Comparison of ENCODE assay signal across 1 cellular context in the genomic region with DNA sequence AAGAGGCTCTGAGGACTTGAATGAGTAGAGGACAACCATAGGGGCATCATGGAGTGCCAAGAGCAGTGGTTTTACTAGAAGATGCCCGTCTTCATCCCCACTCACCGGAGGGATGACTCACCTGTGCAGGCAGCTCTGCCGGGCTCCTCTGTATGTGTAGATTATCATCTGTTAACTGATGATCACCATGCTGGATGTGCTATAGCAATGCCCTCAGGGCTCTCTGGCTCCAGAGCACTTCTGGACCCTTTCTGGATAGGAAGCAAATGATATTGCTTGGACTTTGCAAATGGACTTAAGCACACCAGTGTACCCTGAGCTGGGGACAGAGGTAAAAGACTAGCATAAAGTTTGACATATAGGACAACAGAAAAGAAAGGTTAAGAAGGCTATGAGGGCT.
A peak's percentile ranks its signal among the peaks of the same experiment; 100 is the strongest.
TF ChIP-seq lines count a peak whose summit lies in the region.

No MANE protein-coding gene starts in this region.

TF ChIP-seq in HepG2, 621 proteins besides CTCF, POLR2A, EP300 and RAD21 (continued from another document):
- TF ChIP-seq, protein P1, sequence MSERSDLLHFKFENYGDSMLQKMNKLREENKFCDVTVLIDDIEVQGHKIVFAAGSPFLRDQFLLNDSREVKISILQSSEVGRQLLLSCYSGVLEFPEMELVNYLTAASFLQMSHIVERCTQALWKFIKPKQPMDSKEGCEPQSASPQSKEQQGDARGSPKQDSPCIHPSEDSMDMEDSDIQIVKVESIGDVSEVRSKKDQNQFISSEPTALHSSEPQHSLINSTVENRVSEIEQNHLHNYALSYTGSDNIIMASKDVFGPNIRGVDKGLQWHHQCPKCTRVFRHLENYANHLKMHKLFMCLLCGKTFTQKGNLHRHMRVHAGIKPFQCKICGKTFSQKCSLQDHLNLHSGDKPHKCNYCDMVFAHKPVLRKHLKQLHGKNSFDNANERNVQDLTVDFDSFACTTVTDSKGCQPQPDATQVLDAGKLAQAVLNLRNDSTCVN (CRISPR knock-in tag; IDR thresholded peaks at IDR 0.05; ENCODE audit: borderline replicate concordance) = peak; percentile 100
- TF ChIP-seq HES4 (CRISPR knock-in tag; IDR thresholded peaks at IDR 0.05; ENCODE audit: borderline replicate concordance) (no peak), MAZ (IDR thresholded peaks at IDR 0.05; ENCODE audit: borderline replicate concordance, low read depth, low read length) (no peak), MAZ (CRISPR knock-in tag; IDR thresholded peaks at IDR 0.05; ENCODE audit: low read depth) (no peak), RARA (CRISPR knock-in tag; IDR thresholded peaks at IDR 0.05) (no peak), ZNF709 (CRISPR knock-in tag; IDR thresholded peaks at IDR 0.05) (no peak), GATAD1 (CRISPR knock-in tag; IDR thresholded peaks at IDR 0.05) (no peak)
- TF ChIP-seq, protein P2, sequence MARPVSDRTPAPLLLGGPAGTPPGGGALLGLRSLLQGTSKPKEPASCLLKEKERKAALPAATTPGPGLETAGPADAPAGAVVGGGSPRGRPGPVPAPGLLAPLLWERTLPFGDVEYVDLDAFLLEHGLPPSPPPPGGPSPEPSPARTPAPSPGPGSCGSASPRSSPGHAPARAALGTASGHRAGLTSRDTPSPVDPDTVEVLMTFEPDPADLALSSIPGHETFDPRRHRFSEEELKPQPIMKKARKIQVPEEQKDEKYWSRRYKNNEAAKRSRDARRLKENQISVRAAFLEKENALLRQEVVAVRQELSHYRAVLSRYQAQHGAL (CRISPR knock-in tag; IDR thresholded peaks at IDR 0.05; ENCODE audit: not compliant biosample characterization) = no peak
- TF ChIP-seq, protein P3, sequence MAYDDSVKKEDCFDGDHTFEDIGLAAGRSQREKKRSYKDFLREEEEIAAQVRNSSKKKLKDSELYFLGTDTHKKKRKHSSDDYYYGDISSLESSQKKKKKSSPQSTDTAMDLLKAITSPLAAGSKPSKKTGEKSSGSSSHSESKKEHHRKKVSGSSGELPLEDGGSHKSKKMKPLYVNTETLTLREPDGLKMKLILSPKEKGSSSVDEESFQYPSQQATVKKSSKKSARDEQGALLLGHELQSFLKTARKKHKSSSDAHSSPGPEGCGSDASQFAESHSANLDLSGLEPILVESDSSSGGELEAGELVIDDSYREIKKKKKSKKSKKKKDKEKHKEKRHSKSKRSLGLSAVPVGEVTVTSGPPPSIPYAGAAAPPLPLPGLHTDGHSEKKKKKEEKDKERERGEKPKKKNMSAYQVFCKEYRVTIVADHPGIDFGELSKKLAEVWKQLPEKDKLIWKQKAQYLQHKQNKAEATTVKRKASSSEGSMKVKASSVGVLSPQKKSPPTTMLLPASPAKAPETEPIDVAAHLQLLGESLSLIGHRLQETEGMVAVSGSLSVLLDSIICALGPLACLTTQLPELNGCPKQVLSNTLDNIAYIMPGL (CRISPR knock-in tag; IDR thresholded peaks at IDR 0.05; ENCODE audit: borderline replicate concordance in 1 of 2, low read depth in 1 of 2) = no peak
